Comparison of ENCODE assay signal across 29 cellular contexts in the genomic region with DNA sequence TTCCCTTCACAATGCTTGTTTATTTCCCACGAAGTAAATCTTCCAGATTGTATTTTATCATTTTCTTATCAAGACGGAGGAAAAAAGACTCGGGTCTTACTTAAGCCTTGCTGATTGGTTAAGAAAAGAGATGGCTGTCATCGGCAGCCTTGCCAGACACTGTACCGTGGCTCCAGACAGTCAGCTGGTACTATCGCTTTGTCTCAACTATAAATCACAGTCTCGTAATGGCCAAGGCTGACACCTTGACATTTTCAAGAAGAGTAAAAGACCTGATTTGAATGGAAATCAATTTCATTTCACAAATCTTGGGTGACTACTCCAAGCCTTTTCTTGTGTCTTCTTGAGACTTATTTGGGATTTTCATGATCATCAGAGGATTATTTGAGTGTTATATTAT.
"Had no signal": no experiment of that assay in that cellular context is flagged by ENCODE, and none has a peak within 500 bp of the region (broad histone marks: within the 10 kb centered on the region; RNA-seq: fewer than 3 reads in every experiment).

No MANE protein-coding gene starts in this region.

- H3K27ac Mint-ChIP-seq: activated CD4-positive, alpha-beta memory T cell treated with anti-CD3 and anti-CD28 coated beads, Interleukin-2, amount 10 ng/mL, durations not matched to agents 7 days and 5 days; activated CD4-positive, alpha-beta T cell treated with anti-CD3 and anti-CD28 coated beads for 36 hours; activated naive CD4-positive, alpha-beta T cell treated with anti-CD3 and anti-CD28 coated beads for 36 hours; activated naive CD8-positive, alpha-beta T cell; activated T-helper 17 cell treated with anti-CD3 and anti-CD28 coated beads, Interleukin-2, amount 50 U/mL, for 72 hours; T-cell had no signal

- ATAC-seq: activated CD4-positive, alpha-beta T cell treated with anti-CD3 and anti-CD28 coated beads for 36 hours; activated T-helper 17 cell treated with anti-CD3 and anti-CD28 coated beads, Interleukin-2, amount 50 U/mL, for 72 hours; K562; T-cell had no signal

- H3K4me3 Mint-ChIP-seq: activated CD4-positive, alpha-beta memory T cell treated with anti-CD3 and anti-CD28 coated beads, Interleukin-2, amount 10 ng/mL, durations not matched to agents 7 days and 5 days; activated CD4-positive, alpha-beta T cell treated with anti-CD3 and anti-CD28 coated beads for 36 hours; activated naive CD4-positive, alpha-beta T cell treated with anti-CD3 and anti-CD28 coated beads for 36 hours; activated naive CD8-positive, alpha-beta T cell; activated T-helper 17 cell treated with anti-CD3 and anti-CD28 coated beads, Interleukin-2, amount 50 U/mL, for 72 hours; T-cell had no signal

- H3K36me3 ChIP-seq: SJSA1 had no signal

- H3K4me3 ChIP-seq: K562, SJSA1 had no signal

- H3K27ac ChIP-seq: SJSA1, VCaP had no signal

- DNase-seq: activated CD4-positive, alpha-beta memory T cell treated with anti-CD3 and anti-CD28 coated beads, Interleukin-2, amount 10 ng/mL, durations not matched to agents 7 days and 5 days; activated CD4-positive, alpha-beta T cell treated with anti-CD3 and anti-CD28 coated beads for 36 hours; activated CD4-positive, alpha-beta T cell treated with anti-CD3 and anti-CD28 coated beads, Interleukin-2, amount 50 U/mL, for 1 hour; activated CD4-positive, CD25-positive, alpha-beta regulatory T cell; activated gamma-delta T cell; activated naive CD4-positive, alpha-beta T cell treated with anti-CD3 and anti-CD28 coated beads for 36 hours; activated T-cell treated with anti-CD3 and anti-CD28 coated beads for 4 hours; activated T-cell treated with anti-CD3 and anti-CD28 coated beads, Interleukin-2, amount 50 U/mL, for 48 hours; anterior cingulate cortex; Kasumi-1; NCI-H1105 treated with DMSO at 0.1 percent for 48 hours; NCI-H1436 treated with DMSO at 0.1 percent for 48 hours; NCI-H1930; NCI-H2171; NCI-H345; NCI-H510A; NCI-H526 treated with DMSO at 0.1 percent for 48 hours; NCI-H82; NK-92 treated with Interleukin-12 subunit alpha and Interleukin-12 subunit beta, amount 100 ng/mL, for 24 hours; OCI-M1; SHP77; T-cell; T-helper 2 cell; T1000 had no signal

- H3K4me1 Mint-ChIP-seq: activated CD4-positive, alpha-beta memory T cell treated with anti-CD3 and anti-CD28 coated beads, Interleukin-2, amount 10 ng/mL, durations not matched to agents 7 days and 5 days; activated CD4-positive, alpha-beta T cell treated with anti-CD3 and anti-CD28 coated beads for 36 hours; activated T-helper 17 cell treated with anti-CD3 and anti-CD28 coated beads, Interleukin-2, amount 50 U/mL, for 72 hours; T-cell had no signal

- H3K27me3 Mint-ChIP-seq: activated CD4-positive, alpha-beta memory T cell treated with anti-CD3 and anti-CD28 coated beads, Interleukin-2, amount 10 ng/mL, durations not matched to agents 7 days and 5 days; activated CD4-positive, alpha-beta T cell treated with anti-CD3 and anti-CD28 coated beads for 36 hours; activated naive CD8-positive, alpha-beta T cell; activated T-helper 17 cell treated with anti-CD3 and anti-CD28 coated beads, Interleukin-2, amount 50 U/mL, for 72 hours; T-cell had no signal

- H3K27me3 ChIP-seq: SJSA1 had no signal

- H3K36me3 Mint-ChIP-seq: activated naive CD8-positive, alpha-beta T cell; T-cell had no signal

- H3K9me3 ChIP-seq: SJSA1 had no signal

- H3K4me1 ChIP-seq: SJSA1 had no signal
